8 cellular contexts compared by ENCODE assay signal in the genomic region with DNA sequence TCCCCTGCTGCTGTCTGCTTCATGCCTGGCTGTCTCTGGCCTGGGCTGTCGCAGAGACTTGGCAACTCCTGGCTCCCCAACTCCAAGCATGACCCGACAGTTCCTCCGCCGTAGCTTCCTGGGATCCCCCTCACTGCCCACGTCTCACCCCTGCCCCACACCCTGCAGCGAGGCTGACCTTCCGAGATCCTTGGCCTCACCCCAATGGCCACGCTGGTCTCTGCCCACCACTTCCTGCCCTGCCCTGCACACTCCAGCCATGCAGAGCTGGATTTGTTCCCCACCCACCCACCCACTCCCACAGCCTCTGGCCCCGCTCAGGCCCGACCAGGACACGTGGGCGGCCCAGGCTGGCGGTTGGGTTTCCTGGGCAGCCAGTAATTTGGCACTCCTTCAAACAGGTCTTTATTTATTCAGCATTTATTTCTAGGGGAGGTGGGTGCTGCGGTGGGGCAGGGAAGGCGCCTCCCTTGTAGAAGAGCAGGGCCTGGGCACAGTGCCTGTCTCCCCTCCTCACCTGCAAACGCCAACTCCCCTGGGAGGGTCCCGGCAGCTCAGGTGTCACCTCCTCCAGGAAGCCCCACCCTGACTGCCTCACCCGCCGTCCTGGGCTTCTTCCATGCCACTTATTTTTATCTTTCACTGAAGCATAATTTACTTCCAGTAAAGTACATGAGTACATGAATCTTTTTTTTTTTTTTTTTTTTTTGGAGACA. TPM values are rescaled to one million over a fixed set of nuclear protein-coding genes. Genes with fewer than 3 reads are reported as not detected.
DNase-seq lines count a peak whose midpoint lies in the region; ATAC-seq and TF ChIP-seq lines count a peak whose summit lies in the region.

No MANE protein-coding gene starts in this region.

- no peak for TF ChIP-seq CTCF in body of pancreas (IDR thresholded peaks at IDR 0.05)

- no peak overlapping the region for H3K4me3 ChIP-seq in body of pancreas
- no peak overlapping the region for H3K4me3 ChIP-seq in mesodermal cell (ENCODE audit: extremely low read depth, insufficient read depth, low read length, poor library complexity, severe bottlenecking)

- WGBS in body of pancreas, 2 donors: 20 to 30% methylated on average over 19 of the region's 19 CpGs
- WGBS in mesodermal cell (ENCODE audit: insufficient coverage in 2 of 2), 2 experiments: 92% methylated on average over 11 to 12 of the region's 19 CpGs

- in situ Hi-C loops in ACHN (cut with HindIII; ENCODE audit: low pct_ligation_motif_present, low pct_unique_long_range_greater_than_20kb, low sequenced_read_pairs): no loop called here

- peaks cover 73% of the 10 kb centered on the region for H3K4me1 ChIP-seq in body of pancreas
- H3K4me1 ChIP-seq in mesodermal cell (ENCODE audit: control insufficient read depth, insufficient read depth, low read length, poor library complexity, severe bottlenecking): peaks cover 29% of the 10 kb centered on the region

- H3K27ac ChIP-seq in body of pancreas (peak overlapping the region; percentile 88 to 98 (median 97)), mesodermal cell (ENCODE audit: low read depth, low read length, severe bottlenecking) (peak overlapping the region; percentile 79)

- H3K36me3 ChIP-seq in body of pancreas (replicated peaks in 1 of 2; ENCODE audit: insufficient read depth in 1 of 2, low read depth in 2 of 2) (no peaks in the 10 kb centered on the region), mesodermal cell (ENCODE audit: control insufficient read depth, insufficient read depth, low read length) (peaks cover 7% of the 10 kb centered on the region)

- no peak for TF ChIP-seq POLR2A in body of pancreas (IDR thresholded peaks at IDR 0.05)

- DNase-seq in ACHN (peak; percentile 88), NCI-H1092 (lab: John Stamatoyannopoulos, UW) (peak; percentile 83), body of pancreas (peak; percentile 31 to 69 (median 59)), OCI-M2 (lab: John Stamatoyannopoulos, UW; ENCODE audit: unreplicated experiment) (no peak)
- no peak for DNase-seq in effector CD4-positive, alpha-beta T cell

- no peaks in the 10 kb centered on the region for H3K27me3 ChIP-seq in body of pancreas

- H3K9me3 ChIP-seq in body of pancreas (no peaks in the 10 kb centered on the region), mesodermal cell (ENCODE audit: control insufficient read depth, low read length) (no peaks in the 10 kb centered on the region)

- intact Hi-C loops in body of pancreas (cut with DNase I): no loop called here

- ATAC-seq in body of pancreas (no peak), HG03520 (IDR thresholded peaks at IDR 0.05; ENCODE audit: unreplicated experiment) (no peak), HG02759 (IDR thresholded peaks at IDR 0.05; ENCODE audit: unreplicated experiment) (no peak)

RNA-seq across cellular contexts. Expression of a gene that starts 25.5 kb away (rescaled TPM):
- 10 to 100 TPM in 1 of 2 donors, 1 to 10 TPM in 1; 9.2 to 11.2 TPM for total RNA-seq in body of pancreas
- 47.0 TPM for polyA plus RNA-seq in mesodermal cell (2013, experiment 1 of 2)
- polyA plus RNA-seq in mesodermal cell (2013, experiment 2 of 2): 40.2 TPM

Comparison
In these comparisons a context has a peak if more than half of its experiments do, and no peak if none do; other contexts are left out.
1. DNase-seq: peak in ACHN (single experiment), NCI-H1092 (single experiment) and body of pancreas (4 of 4); none in OCI-M2 (single experiment) and effector CD4-positive, alpha-beta T cell (single experiment).